In the genomic region with DNA sequence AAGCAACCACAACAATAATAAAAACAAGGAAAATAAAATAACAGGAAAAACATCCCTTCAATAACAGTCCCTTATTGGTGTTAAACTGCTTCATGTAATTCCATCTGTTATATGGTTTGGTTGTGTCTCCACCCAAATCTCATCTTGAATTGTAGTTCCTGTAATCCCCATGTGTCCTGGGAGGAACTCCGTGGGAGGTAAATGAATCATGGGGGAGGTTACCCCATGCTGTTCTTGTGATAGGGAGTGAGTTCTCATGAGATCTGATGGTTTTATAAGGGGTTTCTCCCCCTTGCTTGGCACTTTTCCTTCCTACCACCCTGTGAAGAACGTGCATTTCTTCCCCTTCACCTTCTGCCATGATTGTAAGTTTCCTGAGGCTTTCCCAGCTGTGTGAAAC, we compare ENCODE assay signal across 19 cellular contexts.
DNase-seq lines count a peak whose midpoint lies in the region; TF ChIP-seq lines count a peak whose summit lies in the region.
"Had no signal": no experiment of that assay in that cellular context is flagged by ENCODE, and none has a peak within 500 bp of the region (broad histone marks: within the 10 kb centered on the region; RNA-seq: fewer than 3 reads in every experiment).

No MANE protein-coding gene starts in this region.

- no peaks in the 10 kb centered on the region for H3K27me3 ChIP-seq in colonic mucosa
- H3K27me3 ChIP-seq: Peyer's patch had no signal

- no peak overlapping the region for H3K27ac ChIP-seq in colonic mucosa
- H3K27ac ChIP-seq: Peyer's patch had no signal

- H3K4me1 ChIP-seq in colonic mucosa = no peaks in the 10 kb centered on the region
- H3K4me1 ChIP-seq: Peyer's patch had no signal

- H3K9ac ChIP-seq in colonic mucosa (ENCODE audit: low read depth in 2 of 2, low read length in 2 of 2) = no peak overlapping the region

- H3K9me3 ChIP-seq in colonic mucosa = no peaks in the 10 kb centered on the region
- H3K9me3 ChIP-seq: MG63, Peyer's patch had no signal

- DNase-seq in EL = peak; percentile 6
- DNase-seq in amniotic epithelial cell (ENCODE audit: low read depth) = peak; percentile 74
- peak; percentile 69 for DNase-seq in fibroblast of mammary gland (ENCODE audit: low read depth)
- peak; percentile 52 for DNase-seq in renal cortical epithelial cell (ENCODE audit: low read depth)
- no peak for DNase-seq in colonic mucosa
- DNase-seq in activated effector memory CD4-positive, alpha-beta T cell treated with anti-CD3 and anti-CD28 coated beads, Interleukin-2, amount 50 U/mL, for 16 hours = no peak
- DNase-seq in activated T-cell treated with anti-CD3 and anti-CD28 coated beads, Interleukin-2, amount 50 U/mL, for 48 hours = no peak
- DNase-seq: ACHN, AML-193, DMS79 treated with DMSO at 0.1 percent for 48 hours, H7, Karpas-422, MG63, NCI-H1092, NCI-H1436 treated with DMSO at 0.1 percent for 48 hours, NCI-H2029 treated with DMSO at 0.1 percent for 48 hours, NCI-H2171 treated with DMSO at 0.1 percent for 48 hours, NCI-H446 treated with DMSO at 0.1 percent for 48 hours, Peyer's patch had no signal

- TF ChIP-seq CTCF in fibroblast of mammary gland (conservative IDR thresholded peaks at IDR 0.05; ENCODE audit: control insufficient read depth, insufficient read depth, low read depth, low read length) (no peak), colonic mucosa (IDR thresholded peaks at IDR 0.05) (no peak)

- H3K4me3 ChIP-seq in fibroblast of mammary gland (ENCODE audit: control insufficient read depth, low read depth, low read length) (no peak overlapping the region), colonic mucosa (no peak overlapping the region)
- H3K4me3 ChIP-seq: MG63, Peyer's patch had no signal

- intact Hi-C loops in colonic mucosa (cut with DNase I) = no loop called here

- no peaks in the 10 kb centered on the region for H3K36me3 ChIP-seq in colonic mucosa
- H3K36me3 ChIP-seq: MG63, Peyer's patch had no signal

Comparison
In these comparisons a context has a peak if more than half of its experiments do, and no peak if none do; other contexts are left out.
1. DNase-seq: peak in EL (single experiment), amniotic epithelial cell (single experiment), fibroblast of mammary gland (single experiment) and renal cortical epithelial cell (single experiment); none in colonic mucosa (single experiment), activated effector memory CD4-positive, alpha-beta T cell treated with anti-CD3 and anti-CD28 coated beads, Interleukin-2, amount 50 U/mL, for 16 hours (single experiment) and activated T-cell treated with anti-CD3 and anti-CD28 coated beads, Interleukin-2, amount 50 U/mL, for 48 hours (0 of 2).